ENCODE assay signal across 8 cellular contexts in genomic region chr13:41458939-41459753, GRCh38. TPM values are rescaled to one million over a fixed set of nuclear protein-coding genes. Genes with fewer than 3 reads are reported as not detected.
DNase-seq lines count a peak whose midpoint lies in the region; ATAC-seq lines count a peak whose summit lies in the region.

No MANE protein-coding gene starts in this region.

- no peak overlapping the region for H2AK5ac ChIP-seq in mesendoderm (ENCODE audit: low read length)

- no peaks in the 10 kb centered on the region for H3K79me1 ChIP-seq in mesendoderm (ENCODE audit: low read length)

- no peak overlapping the region for H4K5ac ChIP-seq in mesendoderm (ENCODE audit: low read length)

- H3K56ac ChIP-seq in mesendoderm (ENCODE audit: low read length), result no peak overlapping the region

- H2BK5ac ChIP-seq in mesendoderm (ENCODE audit: low read length), result no peak overlapping the region

- no peak overlapping the region for H3K23ac ChIP-seq in mesendoderm (ENCODE audit: low read length)

- no CpG with 5 or more reads among the region's 4 CpGs for WGBS in mesendoderm (ENCODE audit: extremely low coverage, insufficient coverage, low lambda C conversion rate)

- no peak overlapping the region for H4K8ac ChIP-seq in mesendoderm (ENCODE audit: low read depth, low read length)

- DNase-seq in COLO668 (lab: John Stamatoyannopoulos, UW; ENCODE audit: unreplicated experiment) (peak; percentile 58), KG1 (lab: John Stamatoyannopoulos, UW) (peak; percentile 41), dermis microvascular lymphatic vessel endothelial cell (ENCODE audit: low read depth in 2 of 2) (peak; percentile 31 to 65), mesendoderm (peak; percentile 49), NCI-H2196 treated with DMSO at 0.1 percent for 48 hours (lab: John Stamatoyannopoulos, UW; ENCODE audit: unreplicated experiment) (no peak)
- peak; percentile 49 for DNase-seq in activated CD4-positive, alpha-beta T cell treated with anti-CD3 and anti-CD28 coated beads for 1 hour
- DNase-seq in stimulated activated naive CD4-positive, alpha-beta T cell treated with Interleukin-2 at 50 U/mL for 16 hours (lab: John Stamatoyannopoulos, UW), result peak; percentile 57

- no peak overlapping the region for H3K4me3 ChIP-seq in mesendoderm (ENCODE audit: low read length)

- no peak overlapping the region for H3K27ac ChIP-seq in mesendoderm (ENCODE audit: low read depth, low read length)

- ATAC-seq in HG02588 (IDR thresholded peaks at IDR 0.05; ENCODE audit: unreplicated experiment), result no peak

- H3K36me3 ChIP-seq in mesendoderm (ENCODE audit: control insufficient read depth, insufficient read depth, low read length), result no peaks in the 10 kb centered on the region

- H3K9ac ChIP-seq in mesendoderm (ENCODE audit: low read length), result no peak overlapping the region

- H2BK120ac ChIP-seq in mesendoderm (ENCODE audit: low read depth, low read length), result no peak overlapping the region

- peaks cover 29% of the 10 kb centered on the region for H3K27me3 ChIP-seq in mesendoderm (ENCODE audit: insufficient read depth, low read length, poor library complexity)

- H3K4ac ChIP-seq in mesendoderm (ENCODE audit: low read depth, low read length), result no peak overlapping the region

- no peak overlapping the region for H3K18ac ChIP-seq in mesendoderm (ENCODE audit: low read length)

- no peak overlapping the region for H2BK15ac ChIP-seq in mesendoderm (replicated peaks; ENCODE audit: low read depth)

- H3K4me1 ChIP-seq in mesendoderm (ENCODE audit: control insufficient read depth, low read depth, low read length), result no peaks in the 10 kb centered on the region

- H3K79me2 ChIP-seq in mesendoderm (ENCODE audit: control insufficient read depth, insufficient read depth, low read length), result no peaks in the 10 kb centered on the region

- no peak overlapping the region for H3K4me2 ChIP-seq in mesendoderm (ENCODE audit: low read length)

RNA-seq across cellular contexts. Expression of gene RGCC, which starts 1.8 kb away (rescaled TPM):
- 28.8 and 76.8 TPM in 2 replicates for total RNA-seq in dermis microvascular lymphatic vessel endothelial cell
- polyA plus RNA-seq in mesendoderm (2013, experiment 1 of 2), result 0.18 TPM
- 0.20 TPM for polyA plus RNA-seq in mesendoderm (2013, experiment 2 of 2)
